In the genomic region with DNA sequence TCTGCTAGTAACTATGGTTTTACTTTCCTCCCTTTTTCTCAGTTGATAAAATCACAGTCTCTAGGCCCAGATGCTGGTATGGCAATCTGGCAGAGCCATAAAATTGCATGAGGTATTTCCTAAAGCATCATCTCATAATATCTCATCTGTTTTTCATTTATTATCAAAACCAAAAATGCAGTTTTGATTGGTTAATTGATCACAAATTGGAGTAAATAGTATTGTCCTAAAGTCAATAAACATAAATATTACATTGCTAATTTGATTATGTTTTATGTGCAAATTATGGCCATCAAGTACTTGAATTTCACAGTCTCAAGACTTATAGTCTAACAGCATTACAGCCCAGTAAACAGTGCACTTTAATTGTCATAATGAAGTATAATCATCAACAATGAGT, we compare ENCODE assay signal across 5 cellular contexts.
"Had no signal": no experiment of that assay in that cellular context is flagged by ENCODE, and none has a peak within 500 bp of the region (broad histone marks: within the 10 kb centered on the region; RNA-seq: fewer than 3 reads in every experiment).

No MANE protein-coding gene starts in this region.

- DNase-seq: H9, HCEC 1CT, IMR-90 had no signal

- ATAC-seq: GM23338, K562 had no signal
